Comparison of ENCODE assay signal across 8 cellular contexts in genomic region chr2:208025037-208025813, GRCh38. TPM values are rescaled to one million over a fixed set of nuclear protein-coding genes. Genes with fewer than 3 reads are reported as not detected.
DNase-seq lines count a peak whose midpoint lies in the region; ATAC-seq and TF ChIP-seq lines count a peak whose summit lies in the region.

Gene PLEKHM3, minus strand, starts transcription at chr2:208025527. Its CDS starts 23,888 bp downstream, at chr2:208001639.

- H3K9me3 ChIP-seq in ectodermal cell (ENCODE audit: control insufficient read depth, low read length) (no peaks in the 10 kb centered on the region), lung (ENCODE audit: control insufficient read depth in 2 of 2, insufficient read depth in 1 of 2, low read length in 1 of 2) (no peaks in the 10 kb centered on the region)

- peak within 1 kb of the TSS; percentile 85 for H3K4me3 ChIP-seq in BJ (ENCODE audit: low read depth, low read length)
- peak within 1 kb of the TSS; percentile 94 for H3K4me3 ChIP-seq in ectodermal cell (ENCODE audit: insufficient read depth, low read depth, low read length)
- H3K4me3 ChIP-seq in lung, result peak within 1 kb of the TSS; percentile 96

- H3K27ac ChIP-seq in ectodermal cell (ENCODE audit: insufficient read depth, low read depth, low read length, poor library complexity, severe bottlenecking), result no peak within 1 kb of the TSS
- peak within 1 kb of the TSS; percentile 79 to 92 for H3K27ac ChIP-seq in lung (ENCODE audit: low read depth in 1 of 2, low read length in 1 of 2)

- H3K36me3 Mint-ChIP-seq in activated CD4-positive, alpha-beta memory T cell treated with anti-CD3 and anti-CD28 coated beads, Interleukin-2, amount 10 ng/mL, durations not matched to agents 7 days and 5 days (ENCODE audit: low read depth), result no peaks in the 10 kb centered on the region

- no peaks in the 10 kb centered on the region for H3K27me3 ChIP-seq in BJ (ENCODE audit: control insufficient read depth, insufficient read depth, low read length)
- no peaks in the 10 kb centered on the region for H3K27me3 ChIP-seq in ectodermal cell (ENCODE audit: control insufficient read depth, insufficient read depth, low read length, poor library complexity, severe bottlenecking)
- no peaks in the 10 kb centered on the region for H3K27me3 ChIP-seq in lung (ENCODE audit: control insufficient read depth, insufficient read depth)

- H3K36me3 ChIP-seq in BJ (ENCODE audit: control insufficient read depth, insufficient read depth, low read length), result no peaks in the 10 kb centered on the region
- no peaks in the 10 kb centered on the region for H3K36me3 ChIP-seq in ectodermal cell (ENCODE audit: control insufficient read depth, insufficient read depth, low read length)
- H3K36me3 ChIP-seq in lung (ENCODE audit: control insufficient read depth in 2 of 2, insufficient read depth in 2 of 2, low read length in 2 of 2), result no peaks in the 10 kb centered on the region

- CTCF ChIA-PET in BJ (lab: Yijun Ruan, JAX), result interaction anchor here (0.7 to 7.2 kb wide), 5 partner anchors 15 to 279 kb away, joined by 3 to 31 read pairs (median 3); no protein-coding TSS in a partner anchor
- CTCF ChIA-PET in activated CD4-positive, alpha-beta memory T cell treated with anti-CD3 and anti-CD28 coated beads, Interleukin-2, amount 10 ng/mL, durations not matched to agents 7 days and 5 days (lab: Charles Lee), result interaction anchor here (1.3 to 2.9 kb wide), 6 partner anchors 9 to 399 kb away, joined by 3 to 22 read pairs (median 4); partner anchors contain the start of genes CCNYL1 and METTL21A

- POLR2A ChIA-PET in BJ (lab: Charles Lee), result interaction anchor here (0.6 kb wide), 1 partner anchor 343 kb away, joined by 4 read pairs; no protein-coding TSS in a partner anchor
- POLR2A ChIA-PET in activated CD4-positive, alpha-beta memory T cell treated with anti-CD3 and anti-CD28 coated beads, Interleukin-2, amount 10 ng/mL, durations not matched to agents 7 days and 5 days (lab: Charles Lee), result interaction anchor here (1.0 to 1.8 kb wide), 6 partner anchors 10 to 399 kb away, joined by 3 to 7 read pairs (median 4); partner anchors contain the start of gene PIKFYVE

- H3K4me1 ChIP-seq in ectodermal cell (ENCODE audit: control insufficient read depth, insufficient read depth, low read length) (no peaks in the 10 kb centered on the region), lung (ENCODE audit: control insufficient read depth in 2 of 2, insufficient read depth in 2 of 2, low read length in 2 of 2) (peaks cover 0 to 3% of the 10 kb centered on the region in 2 donors)

- H3K4me1 Mint-ChIP-seq in activated CD4-positive, alpha-beta memory T cell treated with anti-CD3 and anti-CD28 coated beads, Interleukin-2, amount 10 ng/mL, durations not matched to agents 7 days and 5 days, result peaks cover 21% of the 10 kb centered on the region

- H3K4me3 Mint-ChIP-seq in activated CD4-positive, alpha-beta memory T cell treated with anti-CD3 and anti-CD28 coated beads, Interleukin-2, amount 10 ng/mL, durations not matched to agents 7 days and 5 days, result peak within 1 kb of the TSS; percentile 94

- peak; percentile 98 for ATAC-seq in GM19035 (IDR thresholded peaks at IDR 0.05; ENCODE audit: unreplicated experiment)
- peak; percentile 89 for ATAC-seq in HG03342 (IDR thresholded peaks at IDR 0.05; ENCODE audit: unreplicated experiment)
- peak; percentile 98 for ATAC-seq in lung (ENCODE audit: insufficient read depth, low FRiP score)

- TF ChIP-seq CTCF in BJ (IDR thresholded peaks at IDR 0.05; ENCODE audit: insufficient read depth, low read depth, low read length) (no peak), lung (IDR thresholded peaks at IDR 0.05; ENCODE audit: control extremely low read depth, extremely low read depth) (no peak)

- H3K27me3 Mint-ChIP-seq in activated CD4-positive, alpha-beta memory T cell treated with anti-CD3 and anti-CD28 coated beads, Interleukin-2, amount 10 ng/mL, durations not matched to agents 7 days and 5 days, result peaks cover 2% of the 10 kb centered on the region

- peaks cover 3% of the 10 kb centered on the region for H3K9me3 Mint-ChIP-seq in activated CD4-positive, alpha-beta memory T cell treated with anti-CD3 and anti-CD28 coated beads, Interleukin-2, amount 10 ng/mL, durations not matched to agents 7 days and 5 days

- WGBS in ectodermal cell, 2 experiments, result 6% methylated on average over 38 of the region's 38 CpGs
- WGBS in lung, 2 donors, result 1% methylated on average over 38 of the region's 38 CpGs

- peak within 1 kb of the TSS; percentile 81 for H3K27ac Mint-ChIP-seq in activated CD4-positive, alpha-beta memory T cell treated with anti-CD3 and anti-CD28 coated beads, Interleukin-2, amount 10 ng/mL, durations not matched to agents 7 days and 5 days

- DNase-seq in BJ (ENCODE audit: low read depth), result no peak
- DNase-seq in NCI-H526 treated with DMSO at 0.1 percent for 48 hours (lab: John Stamatoyannopoulos, UW), result peak; percentile 52
- DNase-seq in activated CD4-positive, alpha-beta memory T cell treated with anti-CD3 and anti-CD28 coated beads, Interleukin-2, amount 10 ng/mL, durations not matched to agents 7 days and 5 days, result peak; percentile 81
- DNase-seq in lung (ENCODE audit: low spot score), result peak; percentile 90
- DNase-seq in stimulated activated CD4-positive, alpha-beta T cell treated with anti-CD3 and anti-CD28 coated beads, TNF-alpha, amount 100 ng/mL, for 4 hours (ENCODE audit: low read depth in 3 of 3), result peak; percentile 49 to 59 (median 50)

RNA-seq across cellular contexts. Expression of gene PLEKHM3, which starts in this region (rescaled TPM):
- polyA plus RNA-seq in BJ (2011; rRNA removed) (5.0 and 5.8 TPM in 2 replicates), lung (1 to 10 TPM; 5.6 to 8.4 TPM)
- polyA minus RNA-seq in BJ (2011; rRNA and poly(A)+ RNA removed), result 14.6 and 17.4 TPM in 2 replicates
- total RNA-seq in activated CD4-positive, alpha-beta memory T cell treated with anti-CD3 and anti-CD28 coated beads, Interleukin-2, amount 10 ng/mL, durations not matched to agents 7 days and 5 days, result 1 to 10 TPM; 4.9 to 5.4 TPM
- 5.9 TPM for polyA plus RNA-seq in ectodermal cell (2013, experiment 1 of 4)
- polyA plus RNA-seq in ectodermal cell (2013, experiment 2 of 4), result 7.9 TPM
- 5.3 TPM for polyA plus RNA-seq in ectodermal cell (2013, experiment 3 of 4)
- polyA plus RNA-seq in ectodermal cell (2013, experiment 4 of 4), result 5.7 TPM
- 10 to 100 TPM; 16.3 to 32.9 TPM for total RNA-seq in lung
